ENCODE assay signal across 1 cellular context in genomic region chr19:18785179-18786124, GRCh38.
TF ChIP-seq lines count a peak whose summit lies in the region.

No MANE protein-coding gene starts in this region.

TF ChIP-seq in GM12878, 131 proteins besides CTCF, POLR2A, EP300 and RAD21 (continued from another document):
- TF ChIP-seq E4F1 (IDR thresholded peaks at IDR 0.05; ENCODE audit: borderline replicate concordance, partially characterized antibody) (no peak), E2F8 (IDR thresholded peaks at IDR 0.05; ENCODE audit: low read depth, partially characterized antibody) (no peak), MTA3 (IDR thresholded peaks at IDR 0.05; ENCODE audit: borderline replicate concordance, low read length) (no peak), RB1 (IDR thresholded peaks at IDR 0.05; ENCODE audit: borderline replicate concordance) (no peak), PBX3 (IDR thresholded peaks at IDR 0.05; ENCODE audit: insufficient replicate concordance, low read depth, low read length) (no peak)
